24 cellular contexts compared by ENCODE assay signal in genomic region chr2:143336719-143337210, GRCh38.
"Had no signal": no experiment of that assay in that cellular context is flagged by ENCODE, and none has a peak within 500 bp of the region (broad histone marks: within the 10 kb centered on the region; RNA-seq: fewer than 3 reads in every experiment).

No MANE protein-coding gene starts in this region.

- H3K4me1 Mint-ChIP-seq: activated CD8-positive, alpha-beta memory T cell treated with anti-CD3 and anti-CD28 coated beads, Interleukin-2, amount 10 ng/mL, durations not matched to agents 7 days and 5 days had no signal

- H3K4me3 Mint-ChIP-seq: activated CD4-positive, alpha-beta T cell treated with anti-CD3 and anti-CD28 coated beads for 36 hours; activated CD8-positive, alpha-beta memory T cell treated with anti-CD3 and anti-CD28 coated beads, Interleukin-2, amount 10 ng/mL, durations not matched to agents 7 days and 5 days; activated CD8-positive, alpha-beta T cell treated with anti-CD3 and anti-CD28 coated beads, Interleukin-2, amount 10 ng/mL, durations not matched to agents 7 days and 5 days; immature natural killer cell; natural killer cell had no signal

- H3K27me3 ChIP-seq: breast epithelium, gastroesophageal sphincter, stomach, thyroid gland, upper lobe of left lung, vagina had no signal

- H3K9me3 Mint-ChIP-seq: immature natural killer cell, natural killer cell had no signal

- H3K36me3 Mint-ChIP-seq: natural killer cell had no signal

- H3K27ac ChIP-seq: breast epithelium, gastroesophageal sphincter, skin epidermis, stomach, thyroid gland, upper lobe of left lung, vagina had no signal

- H3K9me3 ChIP-seq: breast epithelium, gastroesophageal sphincter, stomach, thyroid gland, upper lobe of left lung, vagina had no signal

- H3K4me3 ChIP-seq: breast epithelium, gastroesophageal sphincter, skin epidermis, stomach, thyroid gland, upper lobe of left lung, vagina had no signal

- H3K36me3 ChIP-seq: breast epithelium, gastroesophageal sphincter, stomach, thyroid gland, upper lobe of left lung, vagina had no signal

- H3K27ac Mint-ChIP-seq: activated CD4-positive, alpha-beta T cell treated with anti-CD3 and anti-CD28 coated beads for 36 hours; activated CD8-positive, alpha-beta memory T cell treated with anti-CD3 and anti-CD28 coated beads, Interleukin-2, amount 10 ng/mL, durations not matched to agents 7 days and 5 days; activated CD8-positive, alpha-beta T cell treated with anti-CD3 and anti-CD28 coated beads, Interleukin-2, amount 10 ng/mL, durations not matched to agents 7 days and 5 days; natural killer cell had no signal

- ATAC-seq: activated CD4-positive, alpha-beta T cell treated with anti-CD3 and anti-CD28 coated beads for 36 hours; activated CD8-positive, alpha-beta memory T cell treated with anti-CD3 and anti-CD28 coated beads, Interleukin-2, amount 10 ng/mL, durations not matched to agents 7 days and 5 days; activated CD8-positive, alpha-beta T cell treated with anti-CD3 and anti-CD28 coated beads, Interleukin-2, amount 10 ng/mL, durations not matched to agents 7 days and 5 days; gastroesophageal sphincter; left colon; natural killer cell; sciatic nerve had no signal

- H3K27me3 Mint-ChIP-seq: activated CD4-positive, alpha-beta T cell treated with anti-CD3 and anti-CD28 coated beads for 36 hours; activated CD8-positive, alpha-beta memory T cell treated with anti-CD3 and anti-CD28 coated beads, Interleukin-2, amount 10 ng/mL, durations not matched to agents 7 days and 5 days had no signal

- H3K4me1 ChIP-seq: breast epithelium, gastroesophageal sphincter, stomach, thyroid gland, vagina had no signal

- DNase-seq: activated CD4-positive, alpha-beta T cell treated with anti-CD3 and anti-CD28 coated beads for 36 hours; activated CD4-positive, CD25-positive, alpha-beta regulatory T cell; activated CD8-positive, alpha-beta memory T cell treated with anti-CD3 and anti-CD28 coated beads, Interleukin-2, amount 10 ng/mL, durations not matched to agents 7 days and 5 days; activated CD8-positive, alpha-beta T cell treated with anti-CD3 and anti-CD28 coated beads, Interleukin-2, amount 10 ng/mL, durations not matched to agents 7 days and 5 days; activated naive CD4-positive, alpha-beta T cell; activated T-cell treated with anti-CD3 and anti-CD28 coated beads, Interleukin-2, amount 50 U/mL, for 48 hours; central memory CD4-positive, alpha-beta T cell; hippocampal formation; immature natural killer cell; kidney; left colon; midbrain; natural killer cell; posterior cingulate gyrus; stimulated activated CD4-positive, alpha-beta T cell treated with anti-CD3 and anti-CD28 coated beads, Interleukin-12 subunit alpha, Interleukin-12 subunit beta, amount 100 ng/mL, for 4 hours; stimulated activated CD4-positive, alpha-beta T cell treated with anti-CD3 and anti-CD28 coated beads, Interleukin-4, amount 100 ng/mL, for 1 hour; stomach; thyroid gland; upper lobe of left lung had no signal
